ENCODE assay signal across 2 cellular contexts in genomic region chr3:112688085-112688769, GRCh38.
TF ChIP-seq lines count a peak whose summit lies in the region.

No MANE protein-coding gene starts in this region.

TF ChIP-seq in A549, 52 proteins besides CTCF, POLR2A, EP300 and RAD21:
- TF ChIP-seq HOXB5 (CRISPR knock-in tag; IDR thresholded peaks at IDR 0.05): peak; percentile 90
- no peak for TF ChIP-seq FOSL2 (IDR thresholded peaks at IDR 0.05)
- TF ChIP-seq FOSL2 (CRISPR knock-in tag; IDR thresholded peaks at IDR 0.05): peak; percentile 58; the same call in 1 of the 2 replicates
- peak; percentile 83; the same call in 1 of the 2 replicates for TF ChIP-seq GATA3 (IDR thresholded peaks at IDR 0.05; ENCODE audit: borderline replicate concordance)
- no peak for TF ChIP-seq PHF8 (IDR thresholded peaks at IDR 0.05; ENCODE audit: borderline replicate concordance, low read depth)
- TF ChIP-seq, protein P1, sequence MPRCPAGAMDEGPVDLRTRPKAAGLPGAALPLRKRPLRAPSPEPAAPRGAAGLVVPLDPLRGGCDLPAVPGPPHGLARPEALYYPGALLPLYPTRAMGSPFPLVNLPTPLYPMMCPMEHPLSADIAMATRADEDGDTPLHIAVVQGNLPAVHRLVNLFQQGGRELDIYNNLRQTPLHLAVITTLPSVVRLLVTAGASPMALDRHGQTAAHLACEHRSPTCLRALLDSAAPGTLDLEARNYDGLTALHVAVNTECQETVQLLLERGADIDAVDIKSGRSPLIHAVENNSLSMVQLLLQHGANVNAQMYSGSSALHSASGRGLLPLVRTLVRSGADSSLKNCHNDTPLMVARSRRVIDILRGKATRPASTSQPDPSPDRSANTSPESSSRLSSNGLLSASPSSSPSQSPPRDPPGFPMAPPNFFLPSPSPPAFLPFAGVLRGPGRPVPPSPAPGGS (IDR thresholded peaks at IDR 0.05): no peak
- TF ChIP-seq ZFP36 (IDR thresholded peaks at IDR 0.05; ENCODE audit: borderline replicate concordance, partially characterized antibody): no peak
- TF ChIP-seq JUNB (IDR thresholded peaks at IDR 0.05): peak; percentile 57; the same call in 1 of the 2 replicates
- TF ChIP-seq KDM5A (IDR thresholded peaks at IDR 0.05): no peak
TF ChIP-seq in A549: peak in this region for 4.

TF ChIP-seq in HCT116, 20 proteins besides CTCF, POLR2A, EP300 and RAD21:
- no peak for TF ChIP-seq YY1 (IDR thresholded peaks at IDR 0.05; ENCODE audit: extremely low read depth, insufficient replicate concordance, low read depth, low read length)
- TF ChIP-seq MAX (IDR thresholded peaks at IDR 0.05): no peak
